ENCODE assay signal across 8 cellular contexts in genomic region chr7:127320974-127321373, GRCh38.
"Had no signal": no experiment of that assay in that cellular context is flagged by ENCODE, and none has a peak within 500 bp of the region (broad histone marks: within the 10 kb centered on the region; RNA-seq: fewer than 3 reads in every experiment).

No MANE protein-coding gene starts in this region.

- ATAC-seq: GM12878 had no signal

- DNase-seq: GDM1, GF-D8 had no signal

- FAIRE-seq: G401.6, GM12878, GM12891, GM12892, GM18507, GM19239 had no signal

- H3K4me3 ChIP-seq: GM12878 had no signal
